1 cellular context compared by ENCODE assay signal in the genomic region with DNA sequence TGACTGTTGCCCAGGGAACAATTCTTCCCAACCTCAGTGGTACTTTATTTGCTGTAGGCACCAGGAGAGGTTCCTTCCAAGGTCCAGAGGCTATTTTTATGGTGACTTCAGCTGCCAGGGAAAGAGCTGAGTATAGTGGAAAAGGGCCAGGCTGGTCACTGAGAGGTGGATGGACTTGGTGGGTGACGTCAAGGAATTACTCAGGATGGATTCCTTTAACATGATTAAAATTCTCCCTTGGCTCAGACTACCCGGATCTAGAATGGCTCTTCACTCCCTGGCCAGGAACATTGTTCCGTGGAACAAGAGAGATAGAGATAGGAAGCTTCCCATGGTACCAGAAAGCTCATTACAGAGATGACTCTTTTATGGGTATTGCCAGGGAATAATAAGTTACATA.
TF ChIP-seq lines count a peak whose summit lies in the region.

No MANE protein-coding gene starts in this region.

TF ChIP-seq in SK-N-SH treated with all-trans-retinoic acid at 6 μM for 48 hours, 23 proteins besides CTCF, POLR2A, EP300 and RAD21 (continued from another document):
- TF ChIP-seq, protein P1, sequence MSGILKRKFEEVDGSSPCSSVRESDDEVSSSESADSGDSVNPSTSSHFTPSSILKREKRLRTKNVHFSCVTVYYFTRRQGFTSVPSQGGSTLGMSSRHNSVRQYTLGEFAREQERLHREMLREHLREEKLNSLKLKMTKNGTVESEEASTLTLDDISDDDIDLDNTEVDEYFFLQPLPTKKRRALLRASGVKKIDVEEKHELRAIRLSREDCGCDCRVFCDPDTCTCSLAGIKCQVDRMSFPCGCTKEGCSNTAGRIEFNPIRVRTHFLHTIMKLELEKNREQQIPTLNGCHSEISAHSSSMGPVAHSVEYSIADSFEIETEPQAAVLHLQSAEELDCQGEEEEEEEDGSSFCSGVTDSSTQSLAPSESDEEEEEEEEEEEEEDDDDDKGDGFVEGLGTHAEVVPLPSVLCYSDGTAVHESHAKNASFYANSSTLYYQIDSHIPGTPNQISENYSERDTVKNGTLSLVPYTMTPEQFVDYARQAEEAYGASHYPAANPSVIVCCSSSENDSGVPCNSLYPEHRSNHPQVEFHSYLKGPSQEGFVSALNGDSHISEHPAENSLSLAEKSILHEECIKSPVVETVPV (CRISPR knock-in tag; IDR thresholded peaks at IDR 0.05), result no peak
